ENCODE assay signal across 15 cellular contexts in genomic region chr2:113169002-113169530, GRCh38. TPM values are rescaled to one million over a fixed set of nuclear protein-coding genes. Genes with fewer than 3 reads are reported as not detected.
DNase-seq lines count a peak whose midpoint lies in the region; ATAC-seq, FAIRE-seq and TF ChIP-seq lines count a peak whose summit lies in the region.
"Had no signal": no experiment of that assay in that cellular context is flagged by ENCODE, and none has a peak within 500 bp of the region (broad histone marks: within the 10 kb centered on the region; RNA-seq: fewer than 3 reads in every experiment).

No MANE protein-coding gene starts in this region.

- H3K36me3 Mint-ChIP-seq in activated T-cell treated with anti-CD3 and anti-CD28 coated beads, Interleukin-2, amount 50 U/mL, for 72 hours (ENCODE audit: insufficient read depth in 2 of 2): peaks cover 6 to 9% of the 10 kb centered on the region in 2 donors
- no peaks in the 10 kb centered on the region for H3K36me3 Mint-ChIP-seq in naive thymus-derived CD8-positive, alpha-beta T cell

- no peaks in the 10 kb centered on the region for H3K27me3 Mint-ChIP-seq in activated T-cell treated with anti-CD3 and anti-CD28 coated beads, Interleukin-2, amount 50 U/mL, for 72 hours (ENCODE audit: low read depth)
- H3K27me3 Mint-ChIP-seq in naive thymus-derived CD8-positive, alpha-beta T cell: no peaks in the 10 kb centered on the region

- H3K27ac Mint-ChIP-seq in activated T-cell treated with anti-CD3 and anti-CD28 coated beads, Interleukin-2, amount 50 U/mL, for 72 hours: peak overlapping the region; percentile 69
- H3K27ac Mint-ChIP-seq in naive thymus-derived CD8-positive, alpha-beta T cell: peak overlapping the region; percentile 90 to 99 (median 99)

- H3K4me3 Mint-ChIP-seq in activated T-cell treated with anti-CD3 and anti-CD28 coated beads, Interleukin-2, amount 50 U/mL, for 72 hours: peak overlapping the region; percentile 73 to 88
- H3K4me3 Mint-ChIP-seq in naive thymus-derived CD8-positive, alpha-beta T cell: peak overlapping the region; percentile 65 to 79 (median 74)
- H3K4me3 Mint-ChIP-seq: GM23338 had no signal

- POLR2A ChIA-PET in naive thymus-derived CD8-positive, alpha-beta T cell (lab: Charles Lee): interaction anchor here (0.8 to 19.8 kb wide), 3 partner anchors 6 to 31 kb away, joined by 3 to 318 read pairs (median 318); partner anchors contain the start of gene PSD4
- POLR2A ChIA-PET in HEK293T (lab: Yijun Ruan, JAX): no interaction called here

- FAIRE-seq in GM19239 (lab: Jason Lieb, UNC): peak; percentile 80

- CTCF ChIA-PET in HEK293T (lab: Yijun Ruan, JAX): no interaction called here

- peaks cover 3 to 4% of the 10 kb centered on the region in 2 donors for H3K9me3 Mint-ChIP-seq in activated T-cell treated with anti-CD3 and anti-CD28 coated beads, Interleukin-2, amount 50 U/mL, for 72 hours
- no peaks in the 10 kb centered on the region for H3K9me3 Mint-ChIP-seq in naive thymus-derived CD8-positive, alpha-beta T cell
- H3K9me3 Mint-ChIP-seq: GM23338 had no signal

- H3K4me1 Mint-ChIP-seq in activated T-cell treated with anti-CD3 and anti-CD28 coated beads, Interleukin-2, amount 50 U/mL, for 72 hours (ENCODE audit: low read depth): peaks cover 82% of the 10 kb centered on the region
- H3K4me1 Mint-ChIP-seq in naive thymus-derived CD8-positive, alpha-beta T cell: peaks cover 49 to 89% (median 83%) of the 10 kb centered on the region in 4 donors

- ATAC-seq in activated T-cell treated with anti-CD3 and anti-CD28 coated beads, Interleukin-2, amount 50 U/mL, for 72 hours (replicated peaks in 1 of 2): peak; percentile 14 to 19
- ATAC-seq in naive thymus-derived CD8-positive, alpha-beta T cell: peak; percentile 52 to 58
- ATAC-seq in GM19455 (IDR thresholded peaks at IDR 0.05; ENCODE audit: unreplicated experiment): no peak
- ATAC-seq: GM23338, left lung, PC-3 had no signal

- DNase-seq in SKM-1 treated with dmso at 0.1 percent for 144 hours (lab: John Stamatoyannopoulos, UW; ENCODE audit: unreplicated experiment): peak; percentile 20
- no peak for DNase-seq in SKM-1 (lab: John Stamatoyannopoulos, UW; ENCODE audit: unreplicated experiment)
- DNase-seq in GM19239 (ENCODE audit: insufficient read length, low spot score): no peak
- peak; percentile 31 to 43 for DNase-seq in activated T-cell treated with anti-CD3 and anti-CD28 coated beads, Interleukin-2, amount 50 U/mL, for 72 hours
- peak in 8 of 10 donors; percentile 23 to 73 (median 52) for DNase-seq in naive thymus-derived CD8-positive, alpha-beta T cell
- DNase-seq in mucosa of gallbladder (ENCODE audit: low spot score): no peak
- DNase-seq in HEK293T (ENCODE audit: extremely low spot score): no peak
- DNase-seq: 8988T, brain microvascular endothelial cell, left lung, NCI-H226, PC-3, transverse colon had no signal

TF ChIP-seq in HEK293T, 16 proteins besides CTCF, POLR2A, EP300 and RAD21:
- TF ChIP-seq FOXK2 (IDR thresholded peaks at IDR 0.05) (no peak), LEF1 (IDR thresholded peaks at IDR 0.05; ENCODE audit: borderline replicate concordance) (no peak), PKNOX1 (IDR thresholded peaks at IDR 0.05) (no peak), ELF4 (IDR thresholded peaks at IDR 0.05) (no peak), HDGF (IDR thresholded peaks at IDR 0.05; ENCODE audit: borderline replicate concordance) (no peak), BHLHE40 (IDR thresholded peaks at IDR 0.05; ENCODE audit: borderline replicate concordance) (no peak), ARNT (IDR thresholded peaks at IDR 0.05) (no peak), SUZ12 (IDR thresholded peaks at IDR 0.05) (no peak), CTBP1 (IDR thresholded peaks at IDR 0.05; ENCODE audit: borderline replicate concordance) (no peak), L3MBTL2 (conservative IDR thresholded peaks at IDR 0.05) (no peak), TARDBP (IDR thresholded peaks at IDR 0.05) (no peak), FOXA1 (IDR thresholded peaks at IDR 0.05) (no peak), FOXM1 (IDR thresholded peaks at IDR 0.05; ENCODE audit: borderline replicate concordance) (no peak)

RNA-seq across cellular contexts. Expression of gene PSD4, which starts 4.7 kb away (rescaled TPM):
- total RNA-seq in activated T-cell treated with anti-CD3 and anti-CD28 coated beads, Interleukin-2, amount 50 U/mL, for 72 hours: 100 to 1,000 TPM; 174 to 200 TPM
- total RNA-seq in naive thymus-derived CD8-positive, alpha-beta T cell: 100 to 1,000 TPM; 118 to 124 TPM
- polyA plus RNA-seq in naive thymus-derived CD8-positive, alpha-beta T cell: 10 to 100 TPM; 22.8 to 44.1 (median 29.9) TPM
- total RNA-seq in mucosa of gallbladder: 70.3 TPM

RNA-seq across cellular contexts. Expression of gene IL1RN, which starts 41.7 kb away (rescaled TPM):
- 10 to 100 TPM; 18.5 to 44.3 TPM for total RNA-seq in activated T-cell treated with anti-CD3 and anti-CD28 coated beads, Interleukin-2, amount 50 U/mL, for 72 hours
- 1 to 10 TPM in 1 of 2 experiments, not detected in 1; 1.2 TPM for total RNA-seq in naive thymus-derived CD8-positive, alpha-beta T cell
- not detected for polyA plus RNA-seq in naive thymus-derived CD8-positive, alpha-beta T cell
- 32.4 TPM for total RNA-seq in mucosa of gallbladder
- total RNA-seq: GM23338 had no signal
- polyA plus RNA-seq: GM23338 had no signal

Comparison
In these comparisons a context has a peak if more than half of its experiments do, and no peak if none do; other contexts are left out.
1. DNase-seq: peak in SKM-1 treated with dmso at 0.1 percent for 144 hours (single experiment), activated T-cell treated with anti-CD3 and anti-CD28 coated beads, Interleukin-2, amount 50 U/mL, for 72 hours (2 of 2) and naive thymus-derived CD8-positive, alpha-beta T cell (8 of 10); none in SKM-1 (single experiment), GM19239 (single experiment), mucosa of gallbladder (single experiment) and HEK293T (single experiment).
2. RNA of gene IL1RN, which starts 41.7 kb away (total RNA-seq): 18.5 to 44.3 TPM in activated T-cell treated with anti-CD3 and anti-CD28 coated beads, Interleukin-2, amount 50 U/mL, for 72 hours and 32.4 TPM in mucosa of gallbladder (single experiment); 1.2 TPM in naive thymus-derived CD8-positive, alpha-beta T cell; every median in the first group is over 4 times any median in the second.